In genomic region chrX:38561951-38562719, GRCh38 we compare ENCODE assay signal across 8 cellular contexts. TPM values are rescaled to one million over a fixed set of nuclear protein-coding genes. Genes with fewer than 3 reads are reported as not detected.
A peak's percentile ranks its signal among the peaks of the same experiment; 100 is the strongest.
DNase-seq lines count a peak whose midpoint lies in the region; ATAC-seq and TF ChIP-seq lines count a peak whose summit lies in the region.

No MANE protein-coding gene starts in this region.

- DNase-seq in activated CD4-positive, alpha-beta T cell treated with anti-CD3 and anti-CD28 coated beads for 36 hours = peak; percentile 21
- no peak for DNase-seq in activated CD4-positive, alpha-beta T cell treated with anti-CD3 and anti-CD28 coated beads for 1 hour
- peak; percentile 54 for DNase-seq in activated CD4-positive, alpha-beta T cell treated with anti-CD3 and anti-CD28 coated beads, Interleukin-2, amount 10 ng/mL, durations not matched to agents 24 days and 14 days
- peak; percentile 10 for DNase-seq in mucosa of gallbladder (ENCODE audit: low spot score)
- DNase-seq in thyroid gland = peak; percentile 33 to 44

- TF ChIP-seq POLR2A in thyroid gland (IDR thresholded peaks at IDR 0.05) = no peak

- no peaks in the 10 kb centered on the region for H3K4me1 ChIP-seq in endocrine pancreas (ENCODE audit: control insufficient read depth, insufficient read depth, low read length)
- peaks cover 0 to 4% of the 10 kb centered on the region in 2 donors for H3K4me1 ChIP-seq in thyroid gland

- H3K27ac Mint-ChIP-seq in activated CD4-positive, alpha-beta T cell treated with anti-CD3 and anti-CD28 coated beads for 36 hours = no peak overlapping the region
- no peak overlapping the region for H3K27ac Mint-ChIP-seq in activated CD4-positive, alpha-beta T cell treated with anti-CD3 and anti-CD28 coated beads, Interleukin-2, amount 10 ng/mL, durations not matched to agents 24 days and 14 days

- CTCF ChIA-PET in activated CD4-positive, alpha-beta T cell treated with anti-CD3 and anti-CD28 coated beads for 36 hours (lab: Charles Lee) = interaction anchor here (0.7 kb wide), 1 partner anchor 114 kb away, joined by 3 read pairs; no protein-coding TSS in a partner anchor

- peak overlapping the region in 1 of 3 donors; percentile 48 for H3K27ac ChIP-seq in thyroid gland

- no peak for ATAC-seq in activated CD4-positive, alpha-beta T cell treated with anti-CD3 and anti-CD28 coated beads for 36 hours
- no peak for ATAC-seq in GM19452 (IDR thresholded peaks at IDR 0.05; ENCODE audit: unreplicated experiment)
- ATAC-seq in HG03378 (IDR thresholded peaks at IDR 0.05; ENCODE audit: unreplicated experiment) = no peak

- POLR2A ChIA-PET in activated CD4-positive, alpha-beta T cell treated with anti-CD3 and anti-CD28 coated beads for 36 hours (lab: Charles Lee) = interaction anchor here (0.7 kb wide), 1 partner anchor 222 kb away, joined by 4 read pairs; no protein-coding TSS in a partner anchor

- no peaks in the 10 kb centered on the region for H3K36me3 ChIP-seq in endocrine pancreas (ENCODE audit: control insufficient read depth, insufficient read depth, low read length)
- H3K36me3 ChIP-seq in thyroid gland = no peaks in the 10 kb centered on the region

- peak overlapping the region; percentile 76 for H3K4me3 Mint-ChIP-seq in activated CD4-positive, alpha-beta T cell treated with anti-CD3 and anti-CD28 coated beads for 36 hours
- H3K4me3 Mint-ChIP-seq in activated CD4-positive, alpha-beta T cell treated with anti-CD3 and anti-CD28 coated beads, Interleukin-2, amount 10 ng/mL, durations not matched to agents 24 days and 14 days = peak overlapping the region; percentile 79

- 1 to 7% methylated on average over 6 to 28 of the region's 38 CpGs for WGBS in thyroid gland, 2 donors

- no peaks in the 10 kb centered on the region for H3K36me3 Mint-ChIP-seq in activated CD4-positive, alpha-beta T cell treated with anti-CD3 and anti-CD28 coated beads for 36 hours (ENCODE audit: low read depth)
- no peaks in the 10 kb centered on the region for H3K36me3 Mint-ChIP-seq in activated CD4-positive, alpha-beta T cell treated with anti-CD3 and anti-CD28 coated beads, Interleukin-2, amount 10 ng/mL, durations not matched to agents 24 days and 14 days (ENCODE audit: low read depth)

- H3K4me3 ChIP-seq in endocrine pancreas (ENCODE audit: control insufficient read depth, insufficient read depth, low read length) (peak overlapping the region; percentile 68), thyroid gland (replicated peaks in 1 of 3) (peak overlapping the region; percentile 33 to 53 (median 39))

- intact Hi-C loops in activated CD4-positive, alpha-beta T cell treated with anti-CD3 and anti-CD28 coated beads for 36 hours (cut with DNase I, micrococcal nuclease) = loop anchor here in 1 of 2 experiments (1.0 kb wide), 1 partner anchor 235 kb away; the partner anchor contains the start of gene RPGR
- intact Hi-C loops in activated CD4-positive, alpha-beta T cell treated with anti-CD3 and anti-CD28 coated beads, Interleukin-2, amount 10 ng/mL, durations not matched to agents 24 days and 14 days (cut with micrococcal nuclease) = no loop called here
- intact Hi-C loops in thyroid gland (cut with DNase I) = no loop called here

- H3K9ac ChIP-seq in endocrine pancreas (ENCODE audit: control insufficient read depth, insufficient read depth, low read length) = peak overlapping the region; percentile 89

- no peaks in the 10 kb centered on the region for H3K9me3 Mint-ChIP-seq in activated CD4-positive, alpha-beta T cell treated with anti-CD3 and anti-CD28 coated beads for 36 hours (ENCODE audit: low read depth)
- H3K9me3 Mint-ChIP-seq in activated CD4-positive, alpha-beta T cell treated with anti-CD3 and anti-CD28 coated beads, Interleukin-2, amount 10 ng/mL, durations not matched to agents 24 days and 14 days = no peaks in the 10 kb centered on the region

- no peaks in the 10 kb centered on the region for H3K27me3 ChIP-seq in endocrine pancreas (ENCODE audit: control insufficient read depth, insufficient read depth, low read length)
- H3K27me3 ChIP-seq in thyroid gland = no peaks in the 10 kb centered on the region

- no peak for TF ChIP-seq CTCF in thyroid gland (IDR thresholded peaks at IDR 0.05)

- H3K27me3 Mint-ChIP-seq in activated CD4-positive, alpha-beta T cell treated with anti-CD3 and anti-CD28 coated beads for 36 hours = no peaks in the 10 kb centered on the region
- peaks cover 17% of the 10 kb centered on the region for H3K27me3 Mint-ChIP-seq in activated CD4-positive, alpha-beta T cell treated with anti-CD3 and anti-CD28 coated beads, Interleukin-2, amount 10 ng/mL, durations not matched to agents 24 days and 14 days

- no peaks in the 10 kb centered on the region for H3K4me1 Mint-ChIP-seq in activated CD4-positive, alpha-beta T cell treated with anti-CD3 and anti-CD28 coated beads for 36 hours
- peaks cover 2% of the 10 kb centered on the region for H3K4me1 Mint-ChIP-seq in activated CD4-positive, alpha-beta T cell treated with anti-CD3 and anti-CD28 coated beads, Interleukin-2, amount 10 ng/mL, durations not matched to agents 24 days and 14 days

- no peaks in the 10 kb centered on the region for H3K9me3 ChIP-seq in endocrine pancreas (ENCODE audit: control insufficient read depth, low read length)
- no peaks in the 10 kb centered on the region for H3K9me3 ChIP-seq in thyroid gland

RNA-seq across cellular contexts. Expression of gene TSPAN7, which starts 0.8 kb away (rescaled TPM):
- total RNA-seq in activated CD4-positive, alpha-beta T cell treated with anti-CD3 and anti-CD28 coated beads for 36 hours = under 1 TPM; 0.42 to 0.85 TPM
- 0.19 TPM in 1 of 2 replicates, not detected in the other for total RNA-seq in activated CD4-positive, alpha-beta T cell treated with anti-CD3 and anti-CD28 coated beads, Interleukin-2, amount 10 ng/mL, durations not matched to agents 24 days and 14 days
- total RNA-seq in mucosa of gallbladder (27.3 TPM), thyroid gland (10 to 100 TPM; 38.1 to 66.2 (median 55.2) TPM)

Comparison
In these comparisons a context has a peak if more than half of its experiments do, and no peak if none do; other contexts are left out.
1. RNA of gene TSPAN7, which starts 0.8 kb away (total RNA-seq): 38.1 to 66.2 TPM in thyroid gland and 27.3 TPM in mucosa of gallbladder (single experiment); 0.42 to 0.85 TPM in activated CD4-positive, alpha-beta T cell treated with anti-CD3 and anti-CD28 coated beads for 36 hours and 0.19 TPM in activated CD4-positive, alpha-beta T cell treated with anti-CD3 and anti-CD28 coated beads, Interleukin-2, amount 10 ng/mL, durations not matched to agents 24 days and 14 days; every median in the first group is over 10 times any median in the second.